ENCODE assay signal across 14 cellular contexts in genomic region chr5:71483355-71483754, GRCh38. TPM values are rescaled to one million over a fixed set of nuclear protein-coding genes. Genes with fewer than 3 reads are reported as not detected.
DNase-seq lines count a peak whose midpoint lies in the region; ATAC-seq lines count a peak whose summit lies in the region.
"Had no signal": no experiment of that assay in that cellular context is flagged by ENCODE, and none has a peak within 500 bp of the region (broad histone marks: within the 10 kb centered on the region; RNA-seq: fewer than 3 reads in every experiment).

No MANE protein-coding gene starts in this region.

- peak overlapping the region; percentile 87 for H3K27ac Mint-ChIP-seq in activated T-cell treated with anti-CD3 and anti-CD28 coated beads, Interleukin-2, amount 50 U/mL, for 72 hours
- no peak overlapping the region for H3K27ac Mint-ChIP-seq in activated T-cell treated with anti-CD3 and anti-CD28 coated beads, Interleukin-2, amount 50 U/mL, for 24 hours
- H3K27ac Mint-ChIP-seq in activated naive CD8-positive, alpha-beta T cell treated with anti-CD3 and anti-CD28 coated beads for 36 hours = peak overlapping the region; percentile 9
- H3K27ac Mint-ChIP-seq: brain, nephron had no signal

- no peaks in the 10 kb centered on the region for H3K27me3 Mint-ChIP-seq in activated T-cell treated with anti-CD3 and anti-CD28 coated beads, Interleukin-2, amount 50 U/mL, for 72 hours (ENCODE audit: low read depth)
- no peaks in the 10 kb centered on the region for H3K27me3 Mint-ChIP-seq in activated T-cell treated with anti-CD3 and anti-CD28 coated beads, Interleukin-2, amount 50 U/mL, for 24 hours
- no peaks in the 10 kb centered on the region for H3K27me3 Mint-ChIP-seq in activated naive CD8-positive, alpha-beta T cell treated with anti-CD3 and anti-CD28 coated beads for 36 hours
- H3K27me3 Mint-ChIP-seq: brain had no signal

- H3K36me3 Mint-ChIP-seq in activated T-cell treated with anti-CD3 and anti-CD28 coated beads, Interleukin-2, amount 50 U/mL, for 72 hours (ENCODE audit: insufficient read depth in 2 of 2) = peaks cover 5 to 20% of the 10 kb centered on the region in 2 donors
- peaks cover 84% of the 10 kb centered on the region for H3K36me3 Mint-ChIP-seq in activated T-cell treated with anti-CD3 and anti-CD28 coated beads, Interleukin-2, amount 50 U/mL, for 24 hours (ENCODE audit: low read depth)
- peaks cover 28% of the 10 kb centered on the region for H3K36me3 Mint-ChIP-seq in activated naive CD8-positive, alpha-beta T cell treated with anti-CD3 and anti-CD28 coated beads for 36 hours

- no peaks in the 10 kb centered on the region for H3K4me1 Mint-ChIP-seq in activated T-cell treated with anti-CD3 and anti-CD28 coated beads, Interleukin-2, amount 50 U/mL, for 72 hours (ENCODE audit: low read depth)
- peaks cover 14% of the 10 kb centered on the region for H3K4me1 Mint-ChIP-seq in activated T-cell treated with anti-CD3 and anti-CD28 coated beads, Interleukin-2, amount 50 U/mL, for 24 hours (ENCODE audit: low read depth)
- peaks cover 12% of the 10 kb centered on the region for H3K4me1 Mint-ChIP-seq in activated naive CD8-positive, alpha-beta T cell treated with anti-CD3 and anti-CD28 coated beads for 36 hours
- H3K4me1 Mint-ChIP-seq: brain had no signal

- DNase-seq in activated T-cell treated with anti-CD3 and anti-CD28 coated beads, Interleukin-2, amount 50 U/mL, for 72 hours = no peak
- no peak for DNase-seq in activated T-cell treated with anti-CD3 and anti-CD28 coated beads, Interleukin-2, amount 50 U/mL, for 24 hours
- no peak for DNase-seq in activated naive CD8-positive, alpha-beta T cell treated with anti-CD3 and anti-CD28 coated beads for 36 hours
- DNase-seq in glomerular endothelial cell (ENCODE audit: extremely low read depth, low read depth, low spot score) (peak; percentile 50), stromal cell of bone marrow (ENCODE audit: low read depth) (peak; percentile 19), NCI-H524 (lab: John Stamatoyannopoulos, UW) (no peak)
- DNase-seq: 8988T; NCI-H510A; stimulated activated CD4-positive, alpha-beta T cell treated with anti-CD3 and anti-CD28 coated beads, Interleukin-4, amount 100 ng/mL, for 24 hours; T-helper 1 cell had no signal

- no peak for ATAC-seq in activated T-cell treated with anti-CD3 and anti-CD28 coated beads, Interleukin-2, amount 50 U/mL, for 72 hours (replicated peaks in 1 of 2)
- no peak for ATAC-seq in HG03378 (IDR thresholded peaks at IDR 0.05; ENCODE audit: unreplicated experiment)
- no peak for ATAC-seq in GM21360 (IDR thresholded peaks at IDR 0.05; ENCODE audit: unreplicated experiment)

- H3K4me3 Mint-ChIP-seq in activated T-cell treated with anti-CD3 and anti-CD28 coated beads, Interleukin-2, amount 50 U/mL, for 72 hours = no peak overlapping the region
- H3K4me3 Mint-ChIP-seq in activated T-cell treated with anti-CD3 and anti-CD28 coated beads, Interleukin-2, amount 50 U/mL, for 24 hours = no peak overlapping the region
- no peak overlapping the region for H3K4me3 Mint-ChIP-seq in activated naive CD8-positive, alpha-beta T cell treated with anti-CD3 and anti-CD28 coated beads for 36 hours
- H3K4me3 Mint-ChIP-seq: brain, nephron had no signal

- no peaks in the 10 kb centered on the region for H3K9me3 Mint-ChIP-seq in activated T-cell treated with anti-CD3 and anti-CD28 coated beads, Interleukin-2, amount 50 U/mL, for 72 hours
- no peaks in the 10 kb centered on the region for H3K9me3 Mint-ChIP-seq in activated T-cell treated with anti-CD3 and anti-CD28 coated beads, Interleukin-2, amount 50 U/mL, for 24 hours
- H3K9me3 Mint-ChIP-seq in activated naive CD8-positive, alpha-beta T cell treated with anti-CD3 and anti-CD28 coated beads for 36 hours = no peaks in the 10 kb centered on the region
- H3K9me3 Mint-ChIP-seq: brain, nephron had no signal

RNA-seq across cellular contexts. Expression of gene BDP1, which starts 27.9 kb away (rescaled TPM):
- 10 to 100 TPM; 30.3 to 31.9 TPM for total RNA-seq in activated T-cell treated with anti-CD3 and anti-CD28 coated beads, Interleukin-2, amount 50 U/mL, for 72 hours
- total RNA-seq in activated naive CD8-positive, alpha-beta T cell treated with anti-CD3 and anti-CD28 coated beads for 36 hours = 10 to 100 TPM; 26.7 to 28.1 TPM
- 19.3 and 25.6 TPM in 2 replicates for total RNA-seq in glomerular endothelial cell

Comparison
In these comparisons a context has a peak if more than half of its experiments do, and no peak if none do; other contexts are left out.
1. DNase-seq: peak in glomerular endothelial cell (single experiment) and stromal cell of bone marrow (single experiment); none in activated T-cell treated with anti-CD3 and anti-CD28 coated beads, Interleukin-2, amount 50 U/mL, for 72 hours (0 of 2), activated T-cell treated with anti-CD3 and anti-CD28 coated beads, Interleukin-2, amount 50 U/mL, for 24 hours (single experiment), activated naive CD8-positive, alpha-beta T cell treated with anti-CD3 and anti-CD28 coated beads for 36 hours (single experiment) and NCI-H524 (0 of 2).